Comparison of ENCODE assay signal across 8 cellular contexts in the genomic region with DNA sequence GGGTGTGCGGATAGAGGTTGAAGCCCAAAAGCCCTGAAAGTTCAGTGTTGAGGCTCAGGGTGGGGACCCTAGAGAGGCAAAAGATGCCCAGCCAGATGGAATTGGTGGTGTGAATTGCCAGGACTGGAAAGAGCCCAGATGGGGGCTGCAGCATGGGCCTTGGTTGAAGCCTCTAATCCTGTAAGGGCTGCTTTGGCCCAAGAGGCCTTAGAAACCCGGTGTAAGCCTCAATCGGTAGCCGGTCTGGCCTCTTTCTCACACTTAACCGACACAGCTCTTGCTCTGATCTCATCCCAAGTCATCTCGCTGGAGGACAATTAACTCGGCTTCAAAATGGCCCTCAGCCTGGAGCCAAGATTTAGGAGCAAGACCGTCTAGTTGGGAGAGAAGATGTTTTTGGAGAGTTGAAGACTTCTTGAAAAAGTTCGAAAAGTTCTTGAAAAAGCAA. TPM values are rescaled to one million over a fixed set of nuclear protein-coding genes. Genes with fewer than 3 reads are reported as not detected.
DNase-seq lines count a peak whose midpoint lies in the region; ATAC-seq, FAIRE-seq and TF ChIP-seq lines count a peak whose summit lies in the region.

No MANE protein-coding gene starts in this region.

- ATAC-seq in RWPE2 (ENCODE audit: low read depth) (peak; percentile 5; the same call in 1 of the 3 replicates), lung (ENCODE audit: insufficient read depth, low FRiP score) (no peak)

- peaks cover 59% of the 10 kb centered on the region for H3K36me3 ChIP-seq in RWPE2 (ENCODE audit: low read depth)
- H3K36me3 ChIP-seq in lung (ENCODE audit: control insufficient read depth in 2 of 2, insufficient read depth in 2 of 2, low read length in 2 of 2), result peaks cover 0 to 15% of the 10 kb centered on the region in 2 donors
- peaks cover 0 to 24% (median 6%) of the 10 kb centered on the region in 3 donors for H3K36me3 ChIP-seq in tibial nerve

- H3K4me1 ChIP-seq in RWPE2 (ENCODE audit: insufficient read depth, poor library complexity, severe bottlenecking) (peaks cover 16% of the 10 kb centered on the region), lung (ENCODE audit: control insufficient read depth in 2 of 2, insufficient read depth in 2 of 2, low read length in 2 of 2) (peaks cover 0 to 7% of the 10 kb centered on the region in 2 donors), tibial nerve (peaks cover 0 to 60% (median 47%) of the 10 kb centered on the region in 4 donors)

- TF ChIP-seq POLR2A in GM12891 (IDR thresholded peaks at IDR 0.05; ENCODE audit: low read depth, low read length) (no peak; the same call in 1 of the 2 replicates), tibial nerve (IDR thresholded peaks at IDR 0.05) (no peak)

- H3K27me3 ChIP-seq in RWPE2 (ENCODE audit: insufficient read depth, poor library complexity, severe bottlenecking), result no peaks in the 10 kb centered on the region
- H3K27me3 ChIP-seq in lung (ENCODE audit: control insufficient read depth, insufficient read depth), result no peaks in the 10 kb centered on the region
- H3K27me3 ChIP-seq in tibial nerve, result no peaks in the 10 kb centered on the region

- H3K4me3 ChIP-seq in RWPE2 (ENCODE audit: severe bottlenecking) (peak overlapping the region; percentile 96), cardiac fibroblast (replicated peaks in 1 of 2; ENCODE audit: low read depth in 2 of 2, low read length in 2 of 2) (peak overlapping the region; percentile 59 to 96), lung (peak overlapping the region; percentile 97), tibial nerve (peak overlapping the region; percentile 76 to 98 (median 94))

- whole genome bisulfite sequencing in lung, 2 donors, result 12% methylated on average over 9 of the region's 9 CpGs
- WGBS in tibial nerve, 2 donors, result 6 to 8% methylated on average over 9 of the region's 9 CpGs

- TF ChIP-seq CTCF in RWPE2 (IDR thresholded peaks at IDR 0.05; ENCODE audit: poor library complexity, severe bottlenecking) (no peak), cardiac fibroblast (IDR thresholded peaks at IDR 0.05; ENCODE audit: low read depth, low read length) (no peak), lung (IDR thresholded peaks at IDR 0.05; ENCODE audit: control extremely low read depth, extremely low read depth) (no peak), tibial nerve (IDR thresholded peaks at IDR 0.05) (no peak)

- peak overlapping the region; percentile 99 for H3K27ac ChIP-seq in RWPE2 (ENCODE audit: poor library complexity, severe bottlenecking)
- peak overlapping the region; percentile 87 to 99 for H3K27ac ChIP-seq in lung (ENCODE audit: low read depth in 1 of 2, low read length in 1 of 2)
- peak overlapping the region; percentile 98 to 100 (median 100) for H3K27ac ChIP-seq in tibial nerve

- DNase-seq in GM12891 (ENCODE audit: insufficient read length, low spot score), result no peak
- DNase-seq in RWPE2 (ENCODE audit: low spot score), result no peak
- peak in 1 of 2 donors; percentile 83 for DNase-seq in cardiac fibroblast (ENCODE audit: low read depth in 2 of 2)
- DNase-seq in lung (ENCODE audit: low spot score), result no peak
- DNase-seq in tibial nerve (ENCODE audit: low spot score in 2 of 2), result peak in 1 of 2 donors; percentile 60
- DNase-seq in NCI-H1105 treated with DMSO at 0.1 percent for 48 hours (lab: John Stamatoyannopoulos, UW), result no peak
- DNase-seq in SKM-1 (lab: John Stamatoyannopoulos, UW; ENCODE audit: unreplicated experiment), result no peak
- DNase-seq in cerebellar nuclear complex (lab: John Stamatoyannopoulos, UW), result no peak

- no peaks in the 10 kb centered on the region for H3K9me3 ChIP-seq in RWPE2 (ENCODE audit: severe bottlenecking)
- H3K9me3 ChIP-seq in lung (ENCODE audit: control insufficient read depth in 2 of 2, insufficient read depth in 1 of 2, low read length in 1 of 2), result no peaks in the 10 kb centered on the region
- H3K9me3 ChIP-seq in tibial nerve, result no peaks in the 10 kb centered on the region

- no peak for FAIRE-seq in GM12891 (lab: Jason Lieb, UNC)

- no peak for TF ChIP-seq EP300 in tibial nerve (IDR thresholded peaks at IDR 0.05)

TF ChIP-seq in GM12891, 5 proteins besides CTCF, POLR2A, EP300 and RAD21:
- no peak for TF ChIP-seq POLR2AphosphoS5 (IDR thresholded peaks at IDR 0.05; ENCODE audit: low read depth, low read length)
- peak; percentile 25; the same call in 1 of the 2 replicates for TF ChIP-seq TAF1 (IDR thresholded peaks at IDR 0.05; ENCODE audit: low read depth, low read length)

RNA-seq across cellular contexts. Expression of gene TPM4, which starts 2.0 kb away (rescaled TPM):
- polyA plus RNA-seq in GM12891 (2012; ENCODE audit: low read depth, missing spikeins), result 247 TPM
- total RNA-seq in lung (100 to 1,000 TPM; 382 to 385 TPM), tibial nerve (100 to 1,000 TPM; 471 to 530 (median 493) TPM)
- polyA plus RNA-seq in lung, result 100 to 1,000 TPM; 274 to 438 TPM

RNA-seq across cellular contexts. Expression of gene RAB8A, which starts 33.4 kb away (rescaled TPM):
- polyA plus RNA-seq in GM12891 (2012; ENCODE audit: low read depth, missing spikeins), result 118 TPM
- total RNA-seq in lung (10 to 100 TPM; 69.3 to 71.4 TPM), tibial nerve (10 to 100 TPM; 27.3 to 42.9 (median 36.3) TPM)
- 10 to 100 TPM; 32.2 to 51.4 TPM for polyA plus RNA-seq in lung
